21 cellular contexts compared by ENCODE assay signal in the genomic region with DNA sequence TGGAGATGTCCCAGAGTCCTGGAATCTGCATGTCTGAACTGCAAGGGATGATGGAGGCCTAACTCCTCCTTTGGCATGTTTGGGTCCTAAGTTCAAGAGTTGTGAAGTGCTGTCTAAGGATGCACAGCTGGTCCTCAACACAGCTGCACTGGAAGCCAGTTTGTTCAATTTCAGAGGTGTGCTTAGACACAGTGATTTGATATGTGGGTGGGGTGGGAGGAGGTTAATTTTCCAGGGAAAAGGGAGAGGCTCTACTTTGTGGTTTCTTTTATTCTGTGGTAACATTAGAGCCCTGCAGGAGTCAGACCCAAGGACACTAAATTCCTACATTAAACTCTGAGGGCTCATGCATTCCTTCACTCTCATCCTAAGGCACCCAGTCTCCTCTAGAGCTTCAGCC.
DNase-seq lines count a peak whose midpoint lies in the region; TF ChIP-seq lines count a peak whose summit lies in the region.
"Had no signal": no experiment of that assay in that cellular context is flagged by ENCODE, and none has a peak within 500 bp of the region (broad histone marks: within the 10 kb centered on the region; RNA-seq: fewer than 3 reads in every experiment).

No MANE protein-coding gene starts in this region.

- H3K36me3 ChIP-seq in HEK293 (ENCODE audit: control insufficient read depth in 2 of 2, insufficient read depth in 1 of 2, low read length in 2 of 2) = no peaks in the 10 kb centered on the region
- H3K36me3 ChIP-seq: BE2C; BLaER1 treated with 17β-estradiol and CSF1 and Interleukin-3, amounts not matched to agents 10 nM and 100 nM had no signal

- peaks cover 3% of the 10 kb centered on the region; the same call in 1 of the 2 replicates for H3K4me1 ChIP-seq in HEK293 (ENCODE audit: control insufficient read depth, insufficient read depth, low read length)
- H3K4me1 ChIP-seq: BLaER1 treated with 17β-estradiol and CSF1 and Interleukin-3, amounts not matched to agents 10 nM and 100 nM had no signal

- H3K9me3 ChIP-seq in HEK293 (ENCODE audit: control insufficient read depth, insufficient read depth, low read depth, low read length) = no peaks in the 10 kb centered on the region
- H3K9me3 ChIP-seq: BE2C had no signal

- peak overlapping the region; percentile 67 for H3K27ac Mint-ChIP-seq in nephron progenitor cell
- H3K27ac Mint-ChIP-seq: CD4-positive, alpha-beta T cell; CD8-positive, alpha-beta memory T cell had no signal

- POLR2A ChIA-PET in HEK293 (lab: Yijun Ruan, JAX) = no interaction called here

- H3K4me3 Mint-ChIP-seq in nephron progenitor cell = no peak overlapping the region
- H3K4me3 Mint-ChIP-seq: CD14-positive monocyte; CD4-positive, alpha-beta T cell; CD8-positive, alpha-beta memory T cell had no signal

- TF ChIP-seq CTCF in HEK293 (tag by site-specific recombination; IDR thresholded peaks at IDR 0.05) (no peak), nephron progenitor cell (IDR thresholded peaks at IDR 0.05) (no peak)

- H3K36me3 Mint-ChIP-seq in nephron progenitor cell (ENCODE audit: low read depth) = peaks cover 10% of the 10 kb centered on the region
- H3K36me3 Mint-ChIP-seq: CD14-positive monocyte; CD8-positive, alpha-beta memory T cell had no signal

- DNase-seq in DMS53 (lab: John Stamatoyannopoulos, UW) (peak; percentile 9), DMS53 treated with DMSO at 0.1 percent for 48 hours (lab: John Stamatoyannopoulos, UW; ENCODE audit: unreplicated experiment) (no peak), nephron progenitor cell (no peak), amygdala (lab: John Stamatoyannopoulos, UW) (no peak), D341Med (ENCODE audit: low spot score) (no peak)
- DNase-seq: ACHN; AML-193; BE2C; CD4-positive, alpha-beta T cell; CD8-positive, alpha-beta memory T cell; DMS79; EL; GDM1; GM23248; H7; HCEC 1CT had no signal

- H3K27ac ChIP-seq in HEK293 (ENCODE audit: extremely low read depth, low read depth, low read length) = no peak overlapping the region
- H3K27ac ChIP-seq: 22Rv1; BLaER1 treated with 17β-estradiol and CSF1 and Interleukin-3, amounts not matched to agents 10 nM and 100 nM; GM23248 had no signal

- peaks cover 17% of the 10 kb centered on the region for H3K9me3 Mint-ChIP-seq in nephron progenitor cell
- H3K9me3 Mint-ChIP-seq: CD4-positive, alpha-beta T cell had no signal

- no peak overlapping the region for H3K4me3 ChIP-seq in HEK293 (ENCODE audit: low read depth, low read length)
- H3K4me3 ChIP-seq: BLaER1 treated with 17β-estradiol and CSF1 and Interleukin-3, amounts not matched to agents 10 nM and 100 nM; GM12878; GM23248 had no signal

- CTCF ChIA-PET in HEK293 (lab: Yijun Ruan, JAX) = no interaction called here

- H3K27me3 Mint-ChIP-seq in nephron progenitor cell (ENCODE audit: low read depth, poor library complexity) = no peaks in the 10 kb centered on the region

- peaks cover 34% of the 10 kb centered on the region for H3K4me1 Mint-ChIP-seq in nephron progenitor cell
- H3K4me1 Mint-ChIP-seq: CD14-positive monocyte; CD8-positive, alpha-beta memory T cell had no signal

TF ChIP-seq in HEK293, 187 proteins besides CTCF, POLR2A, EP300 and RAD21:
- peak; percentile 52 for TF ChIP-seq ZFHX2 (tag by site-specific recombination; conservative IDR thresholded peaks at IDR 0.05)
- no peak for TF ChIP-seq ZNF133 (tag by site-specific recombination; IDR thresholded peaks at IDR 0.05)
- TF ChIP-seq EGR2 (tag by site-specific recombination; IDR thresholded peaks at IDR 0.05; ENCODE audit: low read depth) = peak; percentile 30
- TF ChIP-seq KLF1 (tag by site-specific recombination; IDR thresholded peaks at IDR 0.05) = peak; percentile 71
